In the genomic region with DNA sequence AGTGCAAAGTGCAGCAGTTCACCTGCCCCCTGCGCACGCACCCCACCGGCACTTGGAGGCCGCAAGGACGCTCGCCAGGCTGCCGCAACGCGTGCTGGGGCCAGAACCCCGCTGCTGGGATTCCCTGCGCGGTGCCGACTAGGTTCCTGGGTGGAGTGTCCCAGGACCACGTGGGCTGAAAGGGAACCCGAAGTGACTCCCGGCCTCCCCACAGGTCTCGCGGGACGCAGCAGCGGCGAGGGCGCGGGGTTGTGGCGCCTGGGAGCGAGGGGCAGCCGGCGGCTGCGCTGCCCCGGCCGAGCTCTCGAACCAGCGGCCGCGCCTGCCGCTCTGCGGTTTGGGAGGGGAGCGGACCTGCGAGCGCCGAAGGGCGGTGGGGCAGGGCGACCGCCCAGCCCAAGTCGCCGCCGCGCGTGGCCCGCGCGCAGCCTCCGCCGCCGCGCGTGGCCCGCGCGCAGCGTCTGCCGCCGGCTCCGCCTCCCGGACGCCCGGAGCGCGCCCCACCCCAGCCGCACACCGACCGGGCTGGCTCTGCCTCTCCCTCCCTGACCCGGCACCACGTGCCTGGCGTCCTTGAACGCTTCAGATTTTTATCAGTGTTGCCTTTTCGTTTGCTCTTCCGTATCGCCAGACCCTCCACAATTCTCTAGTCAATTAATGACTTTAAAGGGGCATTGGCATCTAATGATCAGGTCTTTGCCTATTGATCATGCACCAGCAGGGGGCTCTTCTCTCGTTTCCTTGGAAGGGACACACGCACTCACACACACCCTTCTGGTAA, we compare ENCODE assay signal across 8 cellular contexts. TPM values are rescaled to one million over a fixed set of nuclear protein-coding genes. Genes with fewer than 3 reads are reported as not detected.
DNase-seq lines count a peak whose midpoint lies in the region; ATAC-seq and TF ChIP-seq lines count a peak whose summit lies in the region.

A gene (minus strand): TSS at position 475 of the 781 bp plus-strand sequence. CDS start 2,230 bp downstream, outside the sequence.

- H3K27me3 Mint-ChIP-seq in activated naive CD8-positive, alpha-beta T cell treated with anti-CD3 and anti-CD28 coated beads for 36 hours, result no peaks in the 10 kb centered on the region

- H3K27me3 ChIP-seq in GM06990 (replicated peaks; ENCODE audit: control insufficient read depth, insufficient read depth, low read length) (no peaks in the 10 kb centered on the region), psoas muscle (ENCODE audit: insufficient read depth in 3 of 3, low read length in 2 of 3) (no peaks in the 10 kb centered on the region), uterus (no peaks in the 10 kb centered on the region)

- H3K27ac Mint-ChIP-seq in activated naive CD8-positive, alpha-beta T cell treated with anti-CD3 and anti-CD28 coated beads for 36 hours, result peak within 1 kb of the TSS; percentile 90

- intact Hi-C loops in left cardiac atrium (cut with DNase I), result no loop called here
- intact Hi-C loops in psoas muscle (cut with DNase I), result loop anchor here (5.0 to 10.0 kb wide), 3 partner anchors 61 to 94 kb away; a partner anchor contains a TSS
- intact Hi-C loops in uterus (cut with DNase I; ENCODE audit: low total_unique reads), result no loop called here

- peak within 1 kb of the TSS; percentile 70 for H3K4me3 ChIP-seq in GM06990 (replicated peaks; ENCODE audit: low read depth, low read length)
- H3K4me3 ChIP-seq in psoas muscle, result peak within 1 kb of the TSS; percentile 80
- H3K4me3 ChIP-seq in uterus, result peak within 1 kb of the TSS; percentile 39 to 62

- no peaks in the 10 kb centered on the region for H3K9me3 ChIP-seq in psoas muscle
- no peaks in the 10 kb centered on the region for H3K9me3 ChIP-seq in uterus

- no peaks in the 10 kb centered on the region for H3K36me3 ChIP-seq in GM06990 (ENCODE audit: control insufficient read depth, insufficient read depth, low read length)
- H3K36me3 ChIP-seq in psoas muscle (ENCODE audit: insufficient read depth in 1 of 2, low read depth in 1 of 2), result peaks cover 0 to 10% of the 10 kb centered on the region in 2 donors
- H3K36me3 ChIP-seq in uterus, result no peaks in the 10 kb centered on the region

- peak in 1 of 2 donors; percentile 44 for TF ChIP-seq POLR2A in uterus (IDR thresholded peaks at IDR 0.05)

- H3K9me3 Mint-ChIP-seq in activated naive CD8-positive, alpha-beta T cell treated with anti-CD3 and anti-CD28 coated beads for 36 hours, result no peaks in the 10 kb centered on the region

- peak; percentile 80 for DNase-seq in GM06990 (ENCODE audit: extremely low read depth, insufficient read length)
- DNase-seq in GOT3 (lab: John Stamatoyannopoulos, UW), result peak; percentile 56
- peak; percentile 76 to 90 for DNase-seq in Kasumi-1 (lab: John Stamatoyannopoulos, UW)
- peak; percentile 65 for DNase-seq in SKM-1 treated with dmso at 0.1 percent for 144 hours (lab: John Stamatoyannopoulos, UW; ENCODE audit: unreplicated experiment)
- DNase-seq in activated naive CD8-positive, alpha-beta T cell treated with anti-CD3 and anti-CD28 coated beads for 36 hours, result peak; percentile 80
- DNase-seq in left cardiac atrium, result peak; percentile 71
- peak; percentile 79 to 89 for DNase-seq in psoas muscle
- DNase-seq in uterus, result peak; percentile 20 to 30

- ATAC-seq in left cardiac atrium (peak; percentile 93 to 97), psoas muscle (peak; percentile 92 to 95 (median 94))

- H3K4me1 ChIP-seq in psoas muscle (no peaks in the 10 kb centered on the region), uterus (no peaks in the 10 kb centered on the region)

- H3K27ac ChIP-seq in psoas muscle (peak within 1 kb of the TSS; percentile 88), uterus (peak within 1 kb of the TSS in 1 of 2 donors; percentile 45)

- 0 to 1% (median 0%) methylated on average over 44 to 80 of the region's 80 CpGs for WGBS in psoas muscle, 3 donors

- peaks cover 4% of the 10 kb centered on the region for H3K4me1 Mint-ChIP-seq in activated naive CD8-positive, alpha-beta T cell treated with anti-CD3 and anti-CD28 coated beads for 36 hours

- peak within 1 kb of the TSS; percentile 96 for H3K4me3 Mint-ChIP-seq in activated naive CD8-positive, alpha-beta T cell treated with anti-CD3 and anti-CD28 coated beads for 36 hours

- H3K36me3 Mint-ChIP-seq in activated naive CD8-positive, alpha-beta T cell treated with anti-CD3 and anti-CD28 coated beads for 36 hours, result peaks cover 5% of the 10 kb centered on the region

- peak; percentile 75 for TF ChIP-seq CTCF in GM06990 (IDR thresholded peaks at IDR 0.05; ENCODE audit: insufficient read depth, low read length, poor library complexity, severe bottlenecking)
- TF ChIP-seq CTCF in psoas muscle (IDR thresholded peaks at IDR 0.05), result peak; percentile 54
- TF ChIP-seq CTCF in uterus (IDR thresholded peaks at IDR 0.05), result peak in 3 of 4 experiments; percentile 27 to 36 (median 30)

RNA-seq across cellular contexts. Expression of the gene that starts here (rescaled TPM):
- total RNA-seq in activated naive CD8-positive, alpha-beta T cell treated with anti-CD3 and anti-CD28 coated beads for 36 hours, result 1 to 10 TPM; 3.2 to 3.4 TPM
- total RNA-seq in left cardiac atrium (1 to 10 TPM; 3.4 to 7.8 TPM), psoas muscle (10 to 100 TPM in 3 of 4 donors, 1 to 10 TPM in 1; 9.0 to 25.7 (median 22.3) TPM), uterus (1 to 10 TPM in 2 of 4 donors, under 1 TPM in 1, not detected in 1; 0.29 to 5.8 (median 1.4) TPM)
- polyA plus RNA-seq in psoas muscle, result 1 to 10 TPM; 4.9 to 6.8 (median 5.8) TPM

Comparison
In these comparisons a context has a peak if more than half of its experiments do, and no peak if none do; other contexts are left out.
1. DNase-seq: peak in every context shown above with its lines; median percentile 84 in psoas muscle; 83 in Kasumi-1; 80 in GM06990; 80 in activated naive CD8-positive, alpha-beta T cell treated with anti-CD3 and anti-CD28 coated beads for 36 hours; 71 in left cardiac atrium; 65 in SKM-1 treated with dmso at 0.1 percent for 144 hours; 56 in GOT3; 25 in uterus.
2. intact Hi-C loops: an anchor here in psoas muscle (5.0 to 10.0 kb wide); none called in left cardiac atrium and uterus.